21 cellular contexts compared by ENCODE assay signal in the genomic region with DNA sequence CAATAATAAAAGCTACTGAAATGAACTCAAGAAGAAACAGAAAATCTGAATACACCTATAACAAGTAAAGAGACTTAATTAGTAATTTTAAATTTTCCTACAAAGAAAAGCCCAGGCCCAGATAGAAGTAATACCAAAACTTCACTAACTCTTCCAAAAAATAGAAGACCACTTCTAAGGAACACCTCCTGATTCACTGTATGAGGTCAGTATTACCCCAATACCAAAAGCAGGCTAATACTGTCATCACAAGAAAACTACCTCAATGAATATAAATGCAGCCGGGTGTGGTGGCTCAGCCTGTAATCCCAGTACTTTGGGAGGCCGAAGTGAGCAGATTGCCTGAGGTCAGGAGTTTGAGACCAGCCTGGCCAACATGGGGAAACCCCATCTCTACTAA. TPM values are rescaled to one million over a fixed set of nuclear protein-coding genes. Genes with fewer than 3 reads are reported as not detected.
A peak's percentile ranks its signal among the peaks of the same experiment; 100 is the strongest.
DNase-seq lines count a peak whose midpoint lies in the region; ATAC-seq and TF ChIP-seq lines count a peak whose summit lies in the region.
"Had no signal": no experiment of that assay in that cellular context is flagged by ENCODE, and none has a peak within 500 bp of the region (broad histone marks: within the 10 kb centered on the region; RNA-seq: fewer than 3 reads in every experiment).

No MANE protein-coding gene starts in this region.

- no peak overlapping the region for H3K4me3 Mint-ChIP-seq in chondrocyte (ENCODE audit: unreplicated experiment)
- no peak overlapping the region for H3K4me3 Mint-ChIP-seq in stimulated activated effector memory CD8-positive, alpha-beta T cell treated with anti-CD3 and anti-CD28 coated beads, Interleukin-12 subunit alpha, Interleukin-12 subunit beta, amount 100 ng/mL, for 72 hours
- H3K4me3 Mint-ChIP-seq: CD14-positive monocyte; CD4-positive, alpha-beta T cell; CD8-positive, alpha-beta memory T cell had no signal

- H3K27me3 Mint-ChIP-seq in chondrocyte (ENCODE audit: low read depth): no peaks in the 10 kb centered on the region
- H3K27me3 Mint-ChIP-seq: CD4-positive, alpha-beta T cell had no signal

- no peaks in the 10 kb centered on the region for H3K9me3 Mint-ChIP-seq in activated naive CD4-positive, alpha-beta T cell treated with anti-CD3 and anti-CD28 coated beads, Interleukin-2, amount 50 U/mL, for 72 hours
- no peaks in the 10 kb centered on the region for H3K9me3 Mint-ChIP-seq in chondrocyte (ENCODE audit: low read depth)
- H3K9me3 Mint-ChIP-seq in stimulated activated effector memory CD8-positive, alpha-beta T cell treated with anti-CD3 and anti-CD28 coated beads, Interleukin-12 subunit alpha, Interleukin-12 subunit beta, amount 100 ng/mL, for 72 hours: no peaks in the 10 kb centered on the region
- H3K9me3 Mint-ChIP-seq: CD4-positive, alpha-beta T cell; CD8-positive, alpha-beta memory T cell had no signal

- no peak overlapping the region for H3K27ac Mint-ChIP-seq in activated naive CD4-positive, alpha-beta T cell treated with anti-CD3 and anti-CD28 coated beads, Interleukin-2, amount 50 U/mL, for 72 hours
- H3K27ac Mint-ChIP-seq in chondrocyte (ENCODE audit: unreplicated experiment): no peak overlapping the region
- H3K27ac Mint-ChIP-seq in stimulated activated effector memory CD8-positive, alpha-beta T cell treated with anti-CD3 and anti-CD28 coated beads, Interleukin-12 subunit alpha, Interleukin-12 subunit beta, amount 100 ng/mL, for 72 hours: no peak overlapping the region
- H3K27ac Mint-ChIP-seq: CD14-positive monocyte; CD4-positive, alpha-beta T cell; CD8-positive, alpha-beta memory T cell had no signal

- no peaks in the 10 kb centered on the region for H3K36me3 Mint-ChIP-seq in activated naive CD4-positive, alpha-beta T cell treated with anti-CD3 and anti-CD28 coated beads, Interleukin-2, amount 50 U/mL, for 72 hours
- H3K36me3 Mint-ChIP-seq in chondrocyte (ENCODE audit: low read depth): no peaks in the 10 kb centered on the region
- no peaks in the 10 kb centered on the region for H3K36me3 Mint-ChIP-seq in stimulated activated effector memory CD8-positive, alpha-beta T cell treated with anti-CD3 and anti-CD28 coated beads, Interleukin-12 subunit alpha, Interleukin-12 subunit beta, amount 100 ng/mL, for 72 hours
- H3K36me3 Mint-ChIP-seq: CD14-positive monocyte; CD8-positive, alpha-beta memory T cell had no signal

- ATAC-seq in activated naive CD4-positive, alpha-beta T cell treated with anti-CD3 and anti-CD28 coated beads, Interleukin-2, amount 50 U/mL, for 72 hours: peak; percentile 22 to 84
- peak; percentile 26 for ATAC-seq in stimulated activated effector memory CD8-positive, alpha-beta T cell treated with anti-CD3 and anti-CD28 coated beads, Interleukin-12 subunit alpha, Interleukin-12 subunit beta, amount 100 ng/mL, for 72 hours
- no peak for ATAC-seq in GM21825 (IDR thresholded peaks at IDR 0.05; ENCODE audit: unreplicated experiment)
- ATAC-seq: A549 had no signal

- no peak for DNase-seq in activated naive CD4-positive, alpha-beta T cell treated with anti-CD3 and anti-CD28 coated beads, Interleukin-2, amount 50 U/mL, for 72 hours (ENCODE audit: low spot score in 2 of 2)
- DNase-seq in activated naive CD4-positive, alpha-beta T cell (lab: John Stamatoyannopoulos, UW): no peak
- DNase-seq in chondrocyte (ENCODE audit: low spot score) (peak; percentile 5), NCI-H1417 treated with DMSO at 0.1 percent for 48 hours (lab: John Stamatoyannopoulos, UW) (no peak)
- DNase-seq in stimulated activated effector memory CD8-positive, alpha-beta T cell treated with anti-CD3 and anti-CD28 coated beads, Interleukin-12 subunit alpha, Interleukin-12 subunit beta, amount 100 ng/mL, for 72 hours (ENCODE audit: low spot score in 2 of 2): no peak
- DNase-seq: 8988T; ACHN; AML-193; BE2C; CD4-positive, alpha-beta T cell; CD8-positive, alpha-beta memory T cell; DMS 273 treated with DMSO at 0.1 percent for 48 hours; DMS79; EL; GF-D8; GM23248; H7; HCEC 1CT had no signal

- H3K4me1 Mint-ChIP-seq in chondrocyte (ENCODE audit: low read depth): peaks cover 30% of the 10 kb centered on the region
- H3K4me1 Mint-ChIP-seq in stimulated activated effector memory CD8-positive, alpha-beta T cell treated with anti-CD3 and anti-CD28 coated beads, Interleukin-12 subunit alpha, Interleukin-12 subunit beta, amount 100 ng/mL, for 72 hours: no peaks in the 10 kb centered on the region
- H3K4me1 Mint-ChIP-seq: CD8-positive, alpha-beta memory T cell had no signal

- no peak for TF ChIP-seq CTCF in chondrocyte (IDR thresholded peaks at IDR 0.05)

RNA-seq across cellular contexts. Expression of gene ATP11A, which starts 36.0 kb away (rescaled TPM):
- total RNA-seq in activated naive CD4-positive, alpha-beta T cell treated with anti-CD3 and anti-CD28 coated beads, Interleukin-2, amount 50 U/mL, for 72 hours: 10 to 100 TPM; 33.1 to 53.7 TPM
- 13.1 to 22.2 TPM (median 15.4 TPM) in 3 replicates for total RNA-seq in chondrocyte
